In the genomic region with DNA sequence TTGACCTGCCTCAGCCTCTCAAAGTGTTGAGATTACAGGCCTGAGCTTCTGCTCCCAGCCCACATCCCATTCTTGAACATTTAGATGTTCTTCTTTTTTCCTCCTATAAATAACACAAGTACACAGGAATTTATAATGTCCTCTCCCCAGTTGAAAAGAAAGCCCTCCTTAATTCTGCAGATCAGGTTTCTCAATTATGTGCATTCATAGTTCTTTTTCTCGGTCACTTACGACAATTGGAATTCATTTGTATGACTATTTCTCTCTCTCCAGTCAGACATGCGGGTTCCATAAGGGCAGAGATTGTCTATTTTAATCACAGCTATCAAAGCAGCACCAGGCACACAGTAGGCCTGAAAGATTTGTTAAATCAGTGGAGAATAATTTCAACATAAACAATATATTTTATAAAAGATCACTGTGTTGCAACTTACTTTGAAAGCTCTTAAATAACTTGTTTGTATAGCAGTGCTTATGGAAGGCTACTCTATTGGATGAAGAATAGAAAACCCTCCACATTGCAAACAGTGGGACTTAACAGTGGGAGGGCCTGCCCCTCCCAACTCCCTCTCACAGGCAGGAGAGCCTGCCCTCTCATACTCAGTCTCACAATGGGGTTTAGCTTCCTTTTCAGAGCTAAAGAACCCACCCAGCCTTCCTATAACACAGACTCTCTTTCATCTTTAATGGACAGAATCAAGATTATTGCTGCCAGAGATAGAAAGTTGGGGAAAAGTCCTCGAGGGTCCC, we compare ENCODE assay signal across 2 cellular contexts.
TF ChIP-seq lines count a peak whose summit lies in the region.

No MANE protein-coding gene starts in this region.

TF ChIP-seq in SK-N-SH treated with all-trans-retinoic acid at 6 μM for 48 hours, 23 proteins besides CTCF, POLR2A, EP300 and RAD21 (continued from another document):
- TF ChIP-seq, protein P1, sequence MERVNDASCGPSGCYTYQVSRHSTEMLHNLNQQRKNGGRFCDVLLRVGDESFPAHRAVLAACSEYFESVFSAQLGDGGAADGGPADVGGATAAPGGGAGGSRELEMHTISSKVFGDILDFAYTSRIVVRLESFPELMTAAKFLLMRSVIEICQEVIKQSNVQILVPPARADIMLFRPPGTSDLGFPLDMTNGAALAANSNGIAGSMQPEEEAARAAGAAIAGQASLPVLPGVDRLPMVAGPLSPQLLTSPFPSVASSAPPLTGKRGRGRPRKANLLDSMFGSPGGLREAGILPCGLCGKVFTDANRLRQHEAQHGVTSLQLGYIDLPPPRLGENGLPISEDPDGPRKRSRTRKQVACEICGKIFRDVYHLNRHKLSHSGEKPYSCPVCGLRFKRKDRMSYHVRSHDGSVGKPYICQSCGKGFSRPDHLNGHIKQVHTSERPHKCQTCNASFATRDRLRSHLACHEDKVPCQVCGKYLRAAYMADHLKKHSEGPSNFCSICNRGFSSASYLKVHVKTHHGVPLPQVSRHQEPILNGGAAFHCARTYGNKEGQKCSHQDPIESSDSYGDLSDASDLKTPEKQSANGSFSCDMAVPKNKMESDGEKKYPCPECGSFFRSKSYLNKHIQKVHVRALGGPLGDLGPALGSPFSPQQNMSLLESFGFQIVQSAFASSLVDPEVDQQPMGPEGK (CRISPR knock-in tag; IDR thresholded peaks at IDR 0.05; ENCODE audit: borderline replicate concordance) = no peak
- TF ChIP-seq RARB (CRISPR knock-in tag; IDR thresholded peaks at IDR 0.05) (no peak), ARNTL (CRISPR knock-in tag; IDR thresholded peaks at IDR 0.05; ENCODE audit: borderline replicate concordance, low read depth) (no peak), GLIS3 (CRISPR knock-in tag; IDR thresholded peaks at IDR 0.05) (no peak), ZNF8 (CRISPR knock-in tag; IDR thresholded peaks at IDR 0.05) (no peak), TCF4 (CRISPR knock-in tag; IDR thresholded peaks at IDR 0.05; ENCODE audit: borderline replicate concordance) (no peak), OSR1 (CRISPR knock-in tag; IDR thresholded peaks at IDR 0.05) (no peak), ISL1 (CRISPR knock-in tag; IDR thresholded peaks at IDR 0.05) (no peak), ZNF565 (CRISPR knock-in tag; conservative IDR thresholded peaks at IDR 0.05; ENCODE audit: low read depth) (no peak), ZC3H10 (CRISPR knock-in tag; IDR thresholded peaks at IDR 0.05) (no peak), ZNF70 (CRISPR knock-in tag; IDR thresholded peaks at IDR 0.05) (no peak), SNAI2 (CRISPR knock-in tag; IDR thresholded peaks at IDR 0.05) (no peak)
- TF ChIP-seq, protein P2, sequence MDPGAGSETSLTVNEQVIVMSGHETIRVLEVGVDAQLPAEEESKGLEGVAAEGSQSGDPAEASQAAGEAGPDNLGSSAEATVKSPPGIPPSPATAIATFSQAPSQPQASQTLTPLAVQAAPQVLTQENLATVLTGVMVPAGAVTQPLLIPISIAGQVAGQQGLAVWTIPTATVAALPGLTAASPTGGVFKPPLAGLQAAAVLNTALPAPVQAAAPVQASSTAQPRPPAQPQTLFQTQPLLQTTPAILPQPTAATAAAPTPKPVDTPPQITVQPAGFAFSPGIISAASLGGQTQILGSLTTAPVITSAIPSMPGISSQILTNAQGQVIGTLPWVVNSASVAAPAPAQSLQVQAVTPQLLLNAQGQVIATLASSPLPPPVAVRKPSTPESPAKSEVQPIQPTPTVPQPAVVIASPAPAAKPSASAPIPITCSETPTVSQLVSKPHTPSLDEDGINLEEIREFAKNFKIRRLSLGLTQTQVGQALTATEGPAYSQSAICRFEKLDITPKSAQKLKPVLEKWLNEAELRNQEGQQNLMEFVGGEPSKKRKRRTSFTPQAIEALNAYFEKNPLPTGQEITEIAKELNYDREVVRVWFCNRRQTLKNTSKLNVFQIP (CRISPR knock-in tag; IDR thresholded peaks at IDR 0.05; ENCODE audit: borderline replicate concordance, low read depth) = no peak
- TF ChIP-seq, protein P3, sequence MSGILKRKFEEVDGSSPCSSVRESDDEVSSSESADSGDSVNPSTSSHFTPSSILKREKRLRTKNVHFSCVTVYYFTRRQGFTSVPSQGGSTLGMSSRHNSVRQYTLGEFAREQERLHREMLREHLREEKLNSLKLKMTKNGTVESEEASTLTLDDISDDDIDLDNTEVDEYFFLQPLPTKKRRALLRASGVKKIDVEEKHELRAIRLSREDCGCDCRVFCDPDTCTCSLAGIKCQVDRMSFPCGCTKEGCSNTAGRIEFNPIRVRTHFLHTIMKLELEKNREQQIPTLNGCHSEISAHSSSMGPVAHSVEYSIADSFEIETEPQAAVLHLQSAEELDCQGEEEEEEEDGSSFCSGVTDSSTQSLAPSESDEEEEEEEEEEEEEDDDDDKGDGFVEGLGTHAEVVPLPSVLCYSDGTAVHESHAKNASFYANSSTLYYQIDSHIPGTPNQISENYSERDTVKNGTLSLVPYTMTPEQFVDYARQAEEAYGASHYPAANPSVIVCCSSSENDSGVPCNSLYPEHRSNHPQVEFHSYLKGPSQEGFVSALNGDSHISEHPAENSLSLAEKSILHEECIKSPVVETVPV (CRISPR knock-in tag; IDR thresholded peaks at IDR 0.05) = no peak
TF ChIP-seq in SK-N-SH treated with all-trans-retinoic acid at 6 μM for 48 hours: peak in this region for 0.

TF ChIP-seq in SK-N-SH, 30 proteins besides CTCF, POLR2A, EP300 and RAD21 (continued from another document):
- TF ChIP-seq, protein P4, sequence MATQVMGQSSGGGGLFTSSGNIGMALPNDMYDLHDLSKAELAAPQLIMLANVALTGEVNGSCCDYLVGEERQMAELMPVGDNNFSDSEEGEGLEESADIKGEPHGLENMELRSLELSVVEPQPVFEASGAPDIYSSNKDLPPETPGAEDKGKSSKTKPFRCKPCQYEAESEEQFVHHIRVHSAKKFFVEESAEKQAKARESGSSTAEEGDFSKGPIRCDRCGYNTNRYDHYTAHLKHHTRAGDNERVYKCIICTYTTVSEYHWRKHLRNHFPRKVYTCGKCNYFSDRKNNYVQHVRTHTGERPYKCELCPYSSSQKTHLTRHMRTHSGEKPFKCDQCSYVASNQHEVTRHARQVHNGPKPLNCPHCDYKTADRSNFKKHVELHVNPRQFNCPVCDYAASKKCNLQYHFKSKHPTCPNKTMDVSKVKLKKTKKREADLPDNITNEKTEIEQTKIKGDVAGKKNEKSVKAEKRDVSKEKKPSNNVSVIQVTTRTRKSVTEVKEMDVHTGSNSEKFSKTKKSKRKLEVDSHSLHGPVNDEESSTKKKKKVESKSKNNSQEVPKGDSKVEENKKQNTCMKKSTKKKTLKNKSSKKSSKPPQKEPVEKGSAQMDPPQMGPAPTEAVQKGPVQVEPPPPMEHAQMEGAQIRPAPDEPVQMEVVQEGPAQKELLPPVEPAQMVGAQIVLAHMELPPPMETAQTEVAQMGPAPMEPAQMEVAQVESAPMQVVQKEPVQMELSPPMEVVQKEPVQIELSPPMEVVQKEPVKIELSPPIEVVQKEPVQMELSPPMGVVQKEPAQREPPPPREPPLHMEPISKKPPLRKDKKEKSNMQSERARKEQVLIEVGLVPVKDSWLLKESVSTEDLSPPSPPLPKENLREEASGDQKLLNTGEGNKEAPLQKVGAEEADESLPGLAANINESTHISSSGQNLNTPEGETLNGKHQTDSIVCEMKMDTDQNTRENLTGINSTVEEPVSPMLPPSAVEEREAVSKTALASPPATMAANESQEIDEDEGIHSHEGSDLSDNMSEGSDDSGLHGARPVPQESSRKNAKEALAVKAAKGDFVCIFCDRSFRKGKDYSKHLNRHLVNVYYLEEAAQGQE (IDR thresholded peaks at IDR 0.05; ENCODE audit: low read depth, low read length) = no peak
- TF ChIP-seq RFX5 (IDR thresholded peaks at IDR 0.05; ENCODE audit: low read length) (no peak), NRF1 (IDR thresholded peaks at IDR 0.05; ENCODE audit: low read depth, low read length) (no peak)
- TF ChIP-seq, protein P5, sequence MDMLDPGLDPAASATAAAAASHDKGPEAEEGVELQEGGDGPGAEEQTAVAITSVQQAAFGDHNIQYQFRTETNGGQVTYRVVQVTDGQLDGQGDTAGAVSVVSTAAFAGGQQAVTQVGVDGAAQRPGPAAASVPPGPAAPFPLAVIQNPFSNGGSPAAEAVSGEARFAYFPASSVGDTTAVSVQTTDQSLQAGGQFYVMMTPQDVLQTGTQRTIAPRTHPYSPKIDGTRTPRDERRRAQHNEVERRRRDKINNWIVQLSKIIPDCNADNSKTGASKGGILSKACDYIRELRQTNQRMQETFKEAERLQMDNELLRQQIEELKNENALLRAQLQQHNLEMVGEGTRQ (IDR thresholded peaks at IDR 0.05; ENCODE audit: borderline replicate concordance, low read depth, low read length) = no peak
